9 cellular contexts compared by ENCODE assay signal in genomic region chr3:157104521-157104920, GRCh38. TPM values are rescaled to one million over a fixed set of nuclear protein-coding genes. Genes with fewer than 3 reads are reported as not detected.
A peak's percentile ranks its signal among the peaks of the same experiment; 100 is the strongest.
DNase-seq lines count a peak whose midpoint lies in the region; ATAC-seq, FAIRE-seq and TF ChIP-seq lines count a peak whose summit lies in the region.
"Had no signal": no experiment of that assay in that cellular context is flagged by ENCODE, and none has a peak within 500 bp of the region (broad histone marks: within the 10 kb centered on the region; RNA-seq: fewer than 3 reads in every experiment).

No MANE protein-coding gene starts in this region.

- H3K14ac ChIP-seq in IMR-90 (replicated peaks; ENCODE audit: low read depth, low read length) = no peak overlapping the region

- no peaks in the 10 kb centered on the region for H3K79me1 ChIP-seq in IMR-90 (ENCODE audit: low read depth in 1 of 2, low read length in 2 of 2)

- BruUV-seq in IMR-90 (replicated peaks; lab: Mats Ljungman, UMichigan) = no TSS peak
- BruUV-seq in GM12878 (replicated peaks; lab: Mats Ljungman, UMichigan) = no TSS peak

- no peak for FAIRE-seq in GM12878 (lab: Jason Lieb, UNC)

- H2AK9ac ChIP-seq in IMR-90 (replicated peaks; ENCODE audit: low read depth, low read length, poor library complexity) = no peak overlapping the region

- peaks cover 4% of the 10 kb centered on the region; the same call in 1 of the 2 replicates for H3F3A ChIP-seq in DOHH2 (ENCODE audit: control insufficient read depth, insufficient read depth)

- H3K27me3 ChIP-seq in DOHH2 (ENCODE audit: control insufficient read depth, low read length) (no peaks in the 10 kb centered on the region), IMR-90 (ENCODE audit: control insufficient read depth, insufficient read depth, low read length) (no peaks in the 10 kb centered on the region), GM12878 (replicated peaks in 1 of 2; ENCODE audit: control insufficient read depth in 2 of 2, insufficient read depth in 2 of 2, low read length in 1 of 2) (no peaks in the 10 kb centered on the region), osteoblast (ENCODE audit: insufficient read depth, low read length) (no peaks in the 10 kb centered on the region), Peyer's patch (no peaks in the 10 kb centered on the region)

- in situ Hi-C loops in IMR-90 (cut with MboI; ENCODE audit: low sequenced_read_pairs) (no loop called here), GM12878 (cut with MboI) (no loop called here)

- no peak for TF ChIP-seq EP300 in GM12878 (IDR thresholded peaks at IDR 0.05; ENCODE audit: borderline replicate concordance in 1 of 2, control insufficient read depth in 1 of 2, low read depth in 2 of 2, low read length in 2 of 2)

- no peak overlapping the region for H3K23ac ChIP-seq in IMR-90 (ENCODE audit: low read depth, low read length)

- H3K4me3 ChIP-seq in DOHH2 (ENCODE audit: low read length) = peak overlapping the region; percentile 60
- no peak overlapping the region for H3K4me3 ChIP-seq in IMR-90 (ENCODE audit: insufficient read depth, low read depth, low read length)
- no peak overlapping the region for H3K4me3 ChIP-seq in GM12878
- no peak overlapping the region for H3K4me3 ChIP-seq in osteoblast (ENCODE audit: insufficient read depth, low read length)
- H3K4me3 ChIP-seq in Peyer's patch = no peak overlapping the region
- H3K4me3 ChIP-seq: coronary artery had no signal

- no peaks in the 10 kb centered on the region for H3K79me2 ChIP-seq in DOHH2 (ENCODE audit: control insufficient read depth, low read length)
- H3K79me2 ChIP-seq in GM12878 (ENCODE audit: control insufficient read depth, insufficient read depth, low read length) = no peaks in the 10 kb centered on the region
- no peaks in the 10 kb centered on the region for H3K79me2 ChIP-seq in osteoblast (ENCODE audit: insufficient read depth, low read length)

- WGBS in IMR-90 (ENCODE audit: extremely low coverage in 2 of 2, insufficient read length in 1 of 2), 2 experiments = no CpG with 5 or more reads among the region's 4 CpGs
- WGBS in GM12878 (ENCODE audit: insufficient coverage, insufficient replicate concordance, low lambda C conversion rate, missing lambda C conversion rate) = 50% methylated on average over 4 of the region's 4 CpGs

- no peak overlapping the region for H2BK5ac ChIP-seq in IMR-90 (ENCODE audit: low read depth, low read length, poor library complexity, severe bottlenecking)

- H3K9me1 ChIP-seq in IMR-90 (ENCODE audit: insufficient read depth, low read length) = peaks cover 7% of the 10 kb centered on the region; the same call in 1 of the 2 replicates

- H3K4ac ChIP-seq in IMR-90 (ENCODE audit: low read depth, low read length) = no peak overlapping the region

- H3K9me2 ChIP-seq in DOHH2 (replicated peaks; ENCODE audit: control insufficient read depth, low read length) = no peaks in the 10 kb centered on the region

- POLR2A ChIA-PET in IMR-90 (lab: Charles Lee; ENCODE audit: unreplicated experiment) (no interaction called here), GM12878 (lab: Charles Lee) (interaction anchor here (0.5 to 4.9 kb wide), 4 partner anchors 14 to 1005 kb away, joined by 3 to 84 read pairs (median 4); no protein-coding TSS in a partner anchor)

- H3K4me2 ChIP-seq in DOHH2 (ENCODE audit: low read length) (peak overlapping the region; percentile 85), IMR-90 (ENCODE audit: low read depth, low read length) (no peak overlapping the region), GM12878 (ENCODE audit: control insufficient read depth, insufficient read depth) (peak overlapping the region; percentile 71), osteoblast (ENCODE audit: insufficient read depth, low read length) (no peak overlapping the region)

- H2AFZ ChIP-seq in IMR-90 (replicated peaks; ENCODE audit: low read length, poor library complexity) (no peak overlapping the region), GM12878 (ENCODE audit: control insufficient read depth, low read depth, low read length) (peak overlapping the region; percentile 48), osteoblast (ENCODE audit: low read length) (no peak overlapping the region)

- H4K8ac ChIP-seq in IMR-90 (ENCODE audit: low read depth in 2 of 2, low read length in 2 of 2) = no peak overlapping the region

- intact Hi-C loops in IMR-90 (cut with micrococcal nuclease) = no loop called here
- intact Hi-C loops in GM12878 (cut with micrococcal nuclease; ENCODE audit: unreplicated experiment) = no loop called here

- H2BK120ac ChIP-seq in IMR-90 (ENCODE audit: low read depth, low read length) = no peak overlapping the region

- TF ChIP-seq POLR2A in IMR-90 (IDR thresholded peaks at IDR 0.05; ENCODE audit: low read depth, low read length) (no peak), GM12878 (IDR thresholded peaks at IDR 0.05; ENCODE audit: low read depth, low read length) (no peak), Peyer's patch (IDR thresholded peaks at IDR 0.05) (no peak)

- no peak overlapping the region for H4K91ac ChIP-seq in IMR-90 (ENCODE audit: insufficient read depth, low read depth, low read length)

- no peak overlapping the region for H2BK15ac ChIP-seq in IMR-90 (ENCODE audit: low read depth, low read length)

- SMC1A ChIA-PET in GM12878 (lab: Charles Lee; ENCODE audit: uncharacterized antibody, unreplicated experiment) = interaction anchor here (1.1 to 15.3 kb wide), 5 partner anchors 11 to 33 kb away, joined by 3 to 234 read pairs (median 28); no protein-coding TSS in a partner anchor

- TF ChIP-seq CTCF in DOHH2 (IDR thresholded peaks at IDR 0.05; ENCODE audit: low read depth, low read length, poor library complexity, severe bottlenecking) (no peak), IMR-90 (conservative IDR thresholded peaks at IDR 0.05; ENCODE audit: low read depth, low read length) (no peak), GM12878 (IDR thresholded peaks at IDR 0.05 in 2 of 3, conservative IDR thresholded peaks at IDR 0.05 in 1 of 3; ENCODE audit: control insufficient read depth in 2 of 3, extremely low read depth in 1 of 3, insufficient read depth in 1 of 3, low read depth in 3 of 3, low read length in 3 of 3) (no peak), osteoblast (IDR thresholded peaks at IDR 0.05; ENCODE audit: extremely low read depth, low read depth, low read length) (no peak), Peyer's patch (IDR thresholded peaks at IDR 0.05) (no peak)

- peak overlapping the region; percentile 8; the same call in 1 of the 2 replicates for H3K18ac ChIP-seq in IMR-90 (ENCODE audit: low read depth, low read length)

- no peak overlapping the region for H3K9ac ChIP-seq in IMR-90 (ENCODE audit: low read depth, low read length)
- H3K9ac ChIP-seq in GM12878 (ENCODE audit: control insufficient read depth, insufficient read depth, low read length) = no peak overlapping the region

- H3K36me3 ChIP-seq in DOHH2 (ENCODE audit: control insufficient read depth, low read length) (no peaks in the 10 kb centered on the region), IMR-90 (ENCODE audit: control insufficient read depth, insufficient read depth, low read length) (no peaks in the 10 kb centered on the region), GM12878 (ENCODE audit: control insufficient read depth in 2 of 2, insufficient read depth in 2 of 2, low read length in 1 of 2) (no peaks in the 10 kb centered on the region), osteoblast (ENCODE audit: insufficient read depth, low read length) (no peaks in the 10 kb centered on the region), Peyer's patch (no peaks in the 10 kb centered on the region)

- H4K20me1 ChIP-seq in DOHH2 (ENCODE audit: control insufficient read depth, insufficient read depth, low read depth, low read length) = no peaks in the 10 kb centered on the region
- no peaks in the 10 kb centered on the region for H4K20me1 ChIP-seq in IMR-90 (ENCODE audit: insufficient read depth, low read length)
- no peaks in the 10 kb centered on the region for H4K20me1 ChIP-seq in GM12878 (ENCODE audit: control insufficient read depth, insufficient read depth)
- H4K20me1 ChIP-seq in osteoblast (ENCODE audit: insufficient read depth, low read length) = no peaks in the 10 kb centered on the region

- peak overlapping the region; percentile 68 for H3K27ac ChIP-seq in DOHH2 (ENCODE audit: low read depth, low read length)
- no peak overlapping the region for H3K27ac ChIP-seq in IMR-90 (ENCODE audit: insufficient read depth, low read length)
- H3K27ac ChIP-seq in GM12878 (ENCODE audit: control insufficient read depth, insufficient read depth) = peak overlapping the region; percentile 63; the same call in 1 of the 2 replicates
- no peak overlapping the region for H3K27ac ChIP-seq in osteoblast (ENCODE audit: low read depth, low read length)
- H3K27ac ChIP-seq in Peyer's patch = peak overlapping the region in 1 of 4 donors; percentile 63
- H3K27ac ChIP-seq: coronary artery had no signal

- DNase-seq in IMR-90 (peak; percentile 48), GM12878 (ENCODE audit: low read depth, low spot score) (no peak), osteoblast (ENCODE audit: insufficient read length, low spot score, missing footprints) (peak; percentile 87), Peyer's patch (no peak), SW 1271 (lab: John Stamatoyannopoulos, UW) (no peak)
- DNase-seq: immature natural killer cell had no signal

- dilution Hi-C loops in IMR-90 (cut with HindIII; ENCODE audit: low sequenced_read_pairs, unreplicated experiment) = no loop called here

- no peaks in the 10 kb centered on the region for H3K9me3 ChIP-seq in DOHH2 (ENCODE audit: control insufficient read depth, insufficient read depth, low read length)
- H3K9me3 ChIP-seq in IMR-90 (ENCODE audit: control insufficient read depth, insufficient read depth, low read length) = no peaks in the 10 kb centered on the region
- H3K9me3 ChIP-seq in GM12878 (replicated peaks; ENCODE audit: control insufficient read depth, insufficient read depth, low read length) = no peaks in the 10 kb centered on the region
- no peaks in the 10 kb centered on the region for H3K9me3 ChIP-seq in osteoblast (ENCODE audit: low read depth, low read length)
- no peaks in the 10 kb centered on the region for H3K9me3 ChIP-seq in Peyer's patch

- RAD21 ChIA-PET in GM12878 (lab: Charles Lee; ENCODE audit: unreplicated experiment) = interaction anchor here (1.4 to 8.8 kb wide), 6 partner anchors 10 to 51 kb away, joined by 3 to 119 read pairs (median 6); no protein-coding TSS in a partner anchor

- H2BK20ac ChIP-seq in IMR-90 (ENCODE audit: low read depth, low read length) = no peak overlapping the region; the same call in 1 of the 2 replicates

- CTCF ChIA-PET in IMR-90 (lab: Yijun Ruan, JAX) = interaction anchor here (1.6 kb wide), 1 partner anchor 33 kb away, joined by 3 read pairs; no protein-coding TSS in a partner anchor
- CTCF ChIA-PET in GM12878 (lab: Yijun Ruan, JAX) = interaction anchor here (12.0 to 50.9 kb wide), 2 partner anchors 18 to 22 kb away, joined by 144 to 939 read pairs; no protein-coding TSS in a partner anchor

- ATAC-seq in IMR-90 (ENCODE audit: low read depth) (peak; percentile 21; the same call in 1 of the 2 replicates), GM12878 (no peak), GM19397 (IDR thresholded peaks at IDR 0.05; ENCODE audit: unreplicated experiment) (no peak)

- no peak overlapping the region for H3K56ac ChIP-seq in IMR-90 (ENCODE audit: extremely low read depth, insufficient read depth, low read length)

- no peak overlapping the region for H4K5ac ChIP-seq in IMR-90 (ENCODE audit: low read depth, low read length)

- H3K4me1 ChIP-seq in DOHH2 (ENCODE audit: control insufficient read depth, low read length) (peaks cover 40% of the 10 kb centered on the region), IMR-90 (ENCODE audit: control insufficient read depth, insufficient read depth, low read length) (peaks cover 20% of the 10 kb centered on the region), GM12878 (ENCODE audit: control insufficient read depth, insufficient read depth, low read length) (peaks cover 36% of the 10 kb centered on the region), osteoblast (ENCODE audit: insufficient read depth, low read length) (peaks cover under 1% of the 10 kb centered on the region), Peyer's patch (peaks cover 0 to 12% (median 0%) of the 10 kb centered on the region in 4 donors)

- TF ChIP-seq RAD21 in IMR-90 (IDR thresholded peaks at IDR 0.05; ENCODE audit: low read length) (no peak), GM12878 (IDR thresholded peaks at IDR 0.05; ENCODE audit: insufficient read depth, low read depth, low read length) (no peak)

- no peak overlapping the region for H2AK5ac ChIP-seq in IMR-90 (ENCODE audit: low read depth, low read length)

RNA-seq across cellular contexts. Expression of gene CCNL1, which starts 55.4 kb away (rescaled TPM):
- total RNA-seq in IMR-90 (2012; rRNA removed) = 60.9 and 156 TPM in 2 replicates
- 70.4 and 83.3 TPM in 2 replicates for polyA plus RNA-seq in IMR-90 (2012; rRNA removed)
- 20.1 and 20.2 TPM in 2 replicates for polyA plus RNA-seq in IMR-90 (2012; cell fraction: cytosol; rRNA removed)
- polyA plus RNA-seq in IMR-90 (2012; cell fraction: nucleus; rRNA removed; ENCODE audit: low replicate concordance) = 533 and 1,043 TPM in 2 replicates
- total RNA-seq in GM12878 (2013; cell fraction: nucleolus; rRNA removed) = 786 and 840 TPM in 2 replicates
- total RNA-seq in GM12878 (2014; rRNA removed) = 173 and 180 TPM in 2 replicates
- total RNA-seq in GM12878 (2014; rRNA removed; fragmentation: Illumina TruSeq; extraction: Trizol) = 125 and 134 TPM in 2 replicates
- total RNA-seq in GM12878 (2021) = 105 and 107 TPM in 2 replicates
- polyA plus RNA-seq in GM12878 (2011; ENCODE audit: low read depth) = 92.3 TPM
- 174 and 236 TPM in 2 replicates for polyA plus RNA-seq in GM12878 (2011; rRNA removed)
- polyA plus RNA-seq in GM12878 (2011; cell fraction: cytosol; rRNA removed) = 54.9 and 72.4 TPM in 2 replicates
- polyA plus RNA-seq in GM12878 (2011; cell fraction: nucleus; rRNA removed) = 732 and 1,003 TPM in 2 replicates
- 101 and 129 TPM in 2 replicates for polyA plus RNA-seq in GM12878 (2012)
- 119 and 153 TPM in 2 replicates for polyA plus RNA-seq in GM12878 (2014; fragmentation: Illumina TruSeq; extraction: Trizol)
- 10 to 100 TPM; 22.2 to 39.8 TPM for polyA plus RNA-seq in GM12878 (2014; fragmentation: Nextera tagmentation; extraction: Ambion mirVana)
- polyA plus RNA-seq in GM12878 (2014; rRNA removed) = 127 and 135 TPM in 2 replicates
- polyA plus RNA-seq in GM12878 (2016; fragmentation: Nextera tagmentation; extraction: Ambion mirVana) = 100 to 1,000 TPM in 1 of 2 experiments, 10 to 100 TPM in 1; 85.1 to 111 TPM
- 159 and 190 TPM in 2 replicates for polyA minus RNA-seq in GM12878 (2011; rRNA and poly(A)+ RNA removed)
- polyA minus RNA-seq in GM12878 (2011; cell fraction: cytosol; rRNA and poly(A)+ RNA removed) = 50.1 and 54.2 TPM in 2 replicates
- 1,045 and 1,316 TPM in 2 replicates for polyA minus RNA-seq in GM12878 (2011; cell fraction: nucleus; rRNA and poly(A)+ RNA removed)
- total RNA-seq in osteoblast = 157 and 194 TPM in 2 replicates
- total RNA-seq in Peyer's patch = 100 to 1,000 TPM; 309 to 477 (median 414) TPM

Comparison
In these comparisons a context has a peak if more than half of its experiments do, and no peak if none do; other contexts are left out.
1. H3K27ac ChIP-seq: peak in DOHH2 (single experiment) and GM12878 (single experiment); none in IMR-90 (single experiment) and osteoblast (single experiment).
2. H3K4me2 ChIP-seq: peak in DOHH2 (single experiment) and GM12878 (single experiment); none in IMR-90 (single experiment) and osteoblast (single experiment).
3. DNase-seq: peak in IMR-90 (single experiment) and osteoblast (single experiment); none in GM12878 (single experiment), Peyer's patch (0 of 3) and SW 1271 (0 of 2).